Comparison of ENCODE assay signal across 16 cellular contexts in the genomic region with DNA sequence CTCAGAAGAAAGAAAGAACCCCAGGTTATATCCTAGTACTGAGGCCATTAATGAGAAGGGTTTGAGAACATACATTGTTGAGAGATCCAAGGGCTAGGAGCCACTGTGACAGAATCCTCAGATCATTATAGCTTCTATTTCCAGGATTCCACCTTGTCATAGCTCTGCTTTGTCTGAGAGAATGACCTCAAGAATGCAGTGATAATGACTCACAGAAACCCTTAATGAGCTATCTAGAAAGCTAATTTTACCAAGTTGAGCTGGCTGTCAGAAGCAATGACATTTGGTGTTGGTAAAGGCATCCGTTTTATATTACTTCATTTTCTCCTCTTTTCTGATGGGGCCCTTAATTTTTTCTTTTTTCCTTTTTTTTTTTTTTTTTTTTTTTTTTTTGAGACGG. TPM values are rescaled to one million over a fixed set of nuclear protein-coding genes. Genes with fewer than 3 reads are reported as not detected.
DNase-seq lines count a peak whose midpoint lies in the region; ATAC-seq and TF ChIP-seq lines count a peak whose summit lies in the region.
"Had no signal": no experiment of that assay in that cellular context is flagged by ENCODE, and none has a peak within 500 bp of the region (broad histone marks: within the 10 kb centered on the region; RNA-seq: fewer than 3 reads in every experiment).

No MANE protein-coding gene starts in this region.

- no peak overlapping the region for H3K4me3 ChIP-seq in heart right ventricle
- no peak overlapping the region for H3K4me3 ChIP-seq in neuronal stem cell (ENCODE audit: low read length in 2 of 2)

- intact Hi-C loops in heart right ventricle (cut with DNase I) = no loop called here
- intact Hi-C loops in cardiac septum (cut with DNase I) = no loop called here
- intact Hi-C loops in left colon (cut with DNase I, micrococcal nuclease) = no loop called here

- TF ChIP-seq CTCF in heart right ventricle (IDR thresholded peaks at IDR 0.05) = no peak

- no peak overlapping the region for H3K9ac ChIP-seq in neuronal stem cell (ENCODE audit: low read depth, low read length, poor library complexity)

- H2BK15ac ChIP-seq in neuronal stem cell (ENCODE audit: low read length) = no peak overlapping the region

- H3K27me3 ChIP-seq in heart right ventricle (no peaks in the 10 kb centered on the region), neuronal stem cell (ENCODE audit: control insufficient read depth in 3 of 3, insufficient read depth in 3 of 3, low read depth in 1 of 3, low read length in 3 of 3) (no peaks in the 10 kb centered on the region)

- no peak overlapping the region for H3K14ac ChIP-seq in neuronal stem cell (ENCODE audit: low read length)

- H3K27ac ChIP-seq in heart right ventricle (peak overlapping the region in 7 of 10 donors; percentile 2 to 67 (median 46)), neuronal stem cell (replicated peaks; ENCODE audit: low read length) (no peak overlapping the region)

- H3K4me1 ChIP-seq in heart right ventricle = no peaks in the 10 kb centered on the region
- H3K4me1 ChIP-seq in neuronal stem cell (ENCODE audit: control insufficient read depth in 2 of 2, insufficient read depth in 1 of 2, low read depth in 1 of 2, low read length in 2 of 2) = no peaks in the 10 kb centered on the region

- no peak overlapping the region for H3K4me2 ChIP-seq in neuronal stem cell (ENCODE audit: insufficient read depth, low read length, poor library complexity, severe bottlenecking)

- ATAC-seq in heart right ventricle = peak in 6 of 8 donors; percentile 61 to 89 (median 73)
- no peak for ATAC-seq in left colon

- no peak overlapping the region for H3K4ac ChIP-seq in neuronal stem cell (ENCODE audit: low read length)

- no peak overlapping the region for H3K18ac ChIP-seq in neuronal stem cell (ENCODE audit: low read length)

- H2AK5ac ChIP-seq in neuronal stem cell (ENCODE audit: low read depth, low read length) = no peak overlapping the region

- WGBS in heart right ventricle, 2 donors = 68 to 69% methylated on average over 2 of the region's 2 CpGs
- no CpG with 5 or more reads among the region's 2 CpGs for WGBS in neuronal stem cell (ENCODE audit: extremely low coverage in 2 of 2, insufficient read length in 2 of 2, insufficient replicate concordance in 1 of 2), 2 donors

- peaks cover 0 to 100% (median 82%) of the 10 kb centered on the region in 9 donors for H3K36me3 ChIP-seq in heart right ventricle
- H3K36me3 ChIP-seq in neuronal stem cell (replicated peaks in 1 of 2; ENCODE audit: control insufficient read depth in 2 of 2, insufficient read depth in 2 of 2, low read length in 2 of 2) = peaks cover 13 to 87% of the 10 kb centered on the region in 2 donors

- no peak overlapping the region for H2BK5ac ChIP-seq in neuronal stem cell (ENCODE audit: low read length)

- no peaks in the 10 kb centered on the region for H3K79me1 ChIP-seq in neuronal stem cell (ENCODE audit: low read depth, low read length)

- no peak overlapping the region for H2AFZ ChIP-seq in neuronal stem cell (ENCODE audit: low read length)

- no peak overlapping the region for H2BK12ac ChIP-seq in neuronal stem cell (ENCODE audit: low read length)

- H3K9me3 ChIP-seq in heart right ventricle = no peaks in the 10 kb centered on the region
- no peaks in the 10 kb centered on the region for H3K9me3 ChIP-seq in neuronal stem cell (replicated peaks in 1 of 2; ENCODE audit: control insufficient read depth in 2 of 2, insufficient read depth in 1 of 2, low read depth in 1 of 2, low read length in 2 of 2)

- H4K91ac ChIP-seq in neuronal stem cell (ENCODE audit: low read depth, low read length, poor library complexity) = no peak overlapping the region

- no peak overlapping the region for H4K8ac ChIP-seq in neuronal stem cell (ENCODE audit: low read depth, low read length)

- no peak overlapping the region for H3K23ac ChIP-seq in neuronal stem cell (ENCODE audit: low read depth, low read length, poor library complexity)

- DNase-seq in heart right ventricle (no peak), cardiac septum (ENCODE audit: low spot score) (no peak), amniotic epithelial cell (ENCODE audit: low read depth) (peak; percentile 22), kidney tubule cell (ENCODE audit: low spot score) (peak; percentile 54), neuronal stem cell (ENCODE audit: low spot score) (no peak), left colon (no peak), NCI-H526 treated with DMSO at 0.1 percent for 48 hours (lab: John Stamatoyannopoulos, UW) (no peak)
- DNase-seq in activated T-cell treated with anti-CD3 and anti-CD28 coated beads, Interleukin-2, amount 50 U/mL, for 1 hour = no peak
- DNase-seq: ACHN; CD4-positive, alpha-beta T cell; GOT3; NCI-H1436 treated with DMSO at 0.1 percent for 48 hours; NCI-H2029 treated with DMSO at 0.1 percent for 48 hours; NCI-H2171 treated with DMSO at 0.1 percent for 48 hours; NCI-H446 treated with DMSO at 0.1 percent for 48 hours; NCI-H748 treated with DMSO at 0.1 percent for 48 hours had no signal

- no peak overlapping the region for H2BK120ac ChIP-seq in neuronal stem cell (ENCODE audit: low read depth, low read length)

RNA-seq across cellular contexts. Expression of gene TRIP4, which starts 10.9 kb away (rescaled TPM):
- total RNA-seq in heart right ventricle (10 to 100 TPM; 15.3 to 20.0 (median 17.4) TPM), cardiac septum (16.0 TPM), left colon (10 to 100 TPM; 34.2 to 34.4 TPM)
- polyA plus RNA-seq in heart right ventricle = 10 to 100 TPM; 12.8 to 17.2 TPM
- polyA plus RNA-seq in neuronal stem cell (2013, experiment 1 of 2) = 28.5 TPM
- 29.4 TPM for polyA plus RNA-seq in neuronal stem cell (2013, experiment 2 of 2)

RNA-seq across cellular contexts. Expression of gene PCLAF, which starts 17.3 kb away (rescaled TPM):
- total RNA-seq in heart right ventricle (1 to 10 TPM in 1 of 10 donors, under 1 TPM in 4, not detected in 5; 0.17 to 4.5 (median 0.42) TPM), cardiac septum (0.19 TPM), left colon (10 to 100 TPM in 1 of 2 donors, 1 to 10 TPM in 1; 5.0 to 11.9 TPM)
- polyA plus RNA-seq in heart right ventricle = 1 to 10 TPM in 1 of 2 donors, under 1 TPM in 1; 0.71 to 1.4 TPM
- polyA plus RNA-seq in neuronal stem cell (2013, experiment 1 of 2) = 138 TPM
- polyA plus RNA-seq in neuronal stem cell (2013, experiment 2 of 2) = 138 TPM

RNA-seq across cellular contexts. Expression of gene CSNK1G1, which starts 42.6 kb away (rescaled TPM):
- total RNA-seq in heart right ventricle (1 to 10 TPM; 5.5 to 9.4 (median 7.6) TPM), cardiac septum (8.3 TPM), left colon (10 to 100 TPM; 19.9 to 20.4 TPM)
- polyA plus RNA-seq in heart right ventricle = 1 to 10 TPM; 1.9 to 3.0 TPM
- 10.0 TPM for polyA plus RNA-seq in neuronal stem cell (2013, experiment 1 of 2)
- polyA plus RNA-seq in neuronal stem cell (2013, experiment 2 of 2) = 9.5 TPM

Comparison
In these comparisons a context has a peak if more than half of its experiments do, and no peak if none do; other contexts are left out.
1. DNase-seq: peak in amniotic epithelial cell (single experiment) and kidney tubule cell (single experiment); none in heart right ventricle (0 of 2), cardiac septum (single experiment), neuronal stem cell (single experiment), activated T-cell treated with anti-CD3 and anti-CD28 coated beads, Interleukin-2, amount 50 U/mL, for 1 hour (single experiment), left colon (0 of 2) and NCI-H526 treated with DMSO at 0.1 percent for 48 hours (single experiment).